ENCODE assay signal across 1 cellular context in genomic region chr7:149873074-149873967, GRCh38.
TF ChIP-seq lines count a peak whose summit lies in the region.

No MANE protein-coding gene starts in this region.

TF ChIP-seq in K562, 482 proteins besides CTCF, POLR2A, EP300 and RAD21 (continued from another document and continues in another):
- peak; percentile 29 for TF ChIP-seq CHD7 (IDR thresholded peaks at IDR 0.05; ENCODE audit: low read depth, low read length)
- no peak for TF ChIP-seq STAT5B (CRISPR knock-in tag; IDR thresholded peaks at IDR 0.05)
- TF ChIP-seq BDP1 (IDR thresholded peaks at IDR 0.05; ENCODE audit: insufficient read depth, insufficient read length) = no peak
- TF ChIP-seq ZNF717 (CRISPR knock-in tag; IDR thresholded peaks at IDR 0.05) = no peak
- TF ChIP-seq PPARD (CRISPR knock-in tag; IDR thresholded peaks at IDR 0.05) = no peak
- peak; percentile 97 for TF ChIP-seq ZFX (CRISPR knock-in tag; IDR thresholded peaks at IDR 0.05)
- TF ChIP-seq TFAP4 (CRISPR knock-in tag; IDR thresholded peaks at IDR 0.05; ENCODE audit: borderline replicate concordance) = 0 out of 2 replicates have a peak, but pooled peaks have one; percentile 6
- TF ChIP-seq RBM25 (IDR thresholded peaks at IDR 0.05; ENCODE audit: low read depth, low read length, severe bottlenecking) = no peak
- no peak for TF ChIP-seq RBM14 (IDR thresholded peaks at IDR 0.05; ENCODE audit: borderline replicate concordance, insufficient read depth, low read depth, low read length)
- TF ChIP-seq HMG20B (CRISPR knock-in tag; IDR thresholded peaks at IDR 0.05) = no peak
- no peak for TF ChIP-seq PURB (CRISPR knock-in tag; IDR thresholded peaks at IDR 0.05; ENCODE audit: low read depth)
- TF ChIP-seq PHB2 (IDR thresholded peaks at IDR 0.05; ENCODE audit: low read depth) = no peak
- TF ChIP-seq BRCA1 (IDR thresholded peaks at IDR 0.05) = no peak
- TF ChIP-seq BRCA1 (CRISPR knock-in tag; IDR thresholded peaks at IDR 0.05) = peak; percentile 96
- TF ChIP-seq SREBF2 (CRISPR knock-in tag; IDR thresholded peaks at IDR 0.05) = no peak
- peak; percentile 94 for TF ChIP-seq POLR2B (IDR thresholded peaks at IDR 0.05; ENCODE audit: low read depth, partially characterized antibody)
- no peak for TF ChIP-seq RFX7 (CRISPR knock-in tag; IDR thresholded peaks at IDR 0.05)
- no peak for TF ChIP-seq FOXJ3 (CRISPR knock-in tag; IDR thresholded peaks at IDR 0.05)
- no peak for TF ChIP-seq HNRNPH1 (optimal IDR thresholded peaks at IDR 0.05; ENCODE audit: low read depth, low read length)
- TF ChIP-seq XRCC3 (IDR thresholded peaks at IDR 0.05) = no peak
- TF ChIP-seq DDX20 (tag; IDR thresholded peaks at IDR 0.05; ENCODE audit: low read depth) = no peak
- no peak for TF ChIP-seq HES1 (IDR thresholded peaks at IDR 0.05; ENCODE audit: low read depth)
- TF ChIP-seq ZNF174 (CRISPR knock-in tag; IDR thresholded peaks at IDR 0.05) = no peak
- TF ChIP-seq ARID3B (CRISPR knock-in tag; IDR thresholded peaks at IDR 0.05; ENCODE audit: borderline replicate concordance) = no peak
- TF ChIP-seq SP1 (CRISPR knock-in tag; IDR thresholded peaks at IDR 0.05) = peak; percentile 35
- TF ChIP-seq TEAD1 (CRISPR knock-in tag; IDR thresholded peaks at IDR 0.05) = peak in 1 of 2 experiments; percentile 91; a peak in 1 of 4 replicates
- no peak for TF ChIP-seq ZBTB49 (CRISPR knock-in tag; IDR thresholded peaks at IDR 0.05; ENCODE audit: borderline replicate concordance)
- peak; percentile 55; the same call in 1 of the 2 replicates for TF ChIP-seq FOXJ2 (tag; IDR thresholded peaks at IDR 0.05)
- no peak for TF ChIP-seq TEAD2 (tag; IDR thresholded peaks at IDR 0.05)
- TF ChIP-seq LCOR (CRISPR knock-in tag; IDR thresholded peaks at IDR 0.05) = peak; percentile 52
- peak; percentile 88; the same call in 1 of the 2 replicates for TF ChIP-seq ZBTB1 (CRISPR knock-in tag; IDR thresholded peaks at IDR 0.05; ENCODE audit: borderline replicate concordance, low read depth)
- no peak; the same call in 1 of the 2 replicates for TF ChIP-seq EP400 (IDR thresholded peaks at IDR 0.05)
- TF ChIP-seq IRF1 (CRISPR knock-in tag; IDR thresholded peaks at IDR 0.05; ENCODE audit: borderline replicate concordance) = no peak
- no peak for TF ChIP-seq BRF1 (IDR thresholded peaks at IDR 0.05; ENCODE audit: borderline replicate concordance, extremely low read depth, insufficient read length)
- peak in 1 of 2 experiments; percentile 35; a peak in 1 of 4 replicates for TF ChIP-seq MNT (conservative IDR thresholded peaks at IDR 0.05)
- no peak for TF ChIP-seq ASH1L (IDR thresholded peaks at IDR 0.05; ENCODE audit: borderline replicate concordance, low read depth, partially characterized antibody)
- no peak for TF ChIP-seq ZNF134 (CRISPR knock-in tag; conservative IDR thresholded peaks at IDR 0.05)
- TF ChIP-seq STAT5A (IDR thresholded peaks at IDR 0.05; ENCODE audit: borderline replicate concordance, low read length) = no peak
- TF ChIP-seq E4F1 (CRISPR knock-in tag; IDR thresholded peaks at IDR 0.05; ENCODE audit: borderline replicate concordance) = no peak
- no peak for TF ChIP-seq POLR3A (IDR thresholded peaks at IDR 0.05; ENCODE audit: borderline replicate concordance, extremely low read depth, insufficient read depth, insufficient read length)
- TF ChIP-seq ZNF766 (CRISPR knock-in tag; conservative IDR thresholded peaks at IDR 0.05) = no peak
